Comparison of ENCODE assay signal across 1 cellular context in genomic region chr18:12325726-12326245, GRCh38.
TF ChIP-seq lines count a peak whose summit lies in the region.

No MANE protein-coding gene starts in this region.

TF ChIP-seq in H1, 55 proteins besides CTCF, POLR2A, EP300 and RAD21:
- TF ChIP-seq POLR2AphosphoS5 (IDR thresholded peaks at IDR 0.05; ENCODE audit: low read depth, low read length), result peak; percentile 7; the same call in 1 of the 2 replicates
- no peak for TF ChIP-seq CBX5 (IDR thresholded peaks at IDR 0.05; ENCODE audit: low read depth, low read length)
